In genomic region chr19:39472746-39473442, GRCh38 we compare ENCODE assay signal across 20 cellular contexts. TPM values are rescaled to one million over a fixed set of nuclear protein-coding genes. Genes with fewer than 3 reads are reported as not detected.
A peak's percentile ranks its signal among the peaks of the same experiment; 100 is the strongest.
DNase-seq lines count a peak whose midpoint lies in the region; ATAC-seq and TF ChIP-seq lines count a peak whose summit lies in the region.
"Had no signal": no experiment of that assay in that cellular context is flagged by ENCODE, and none has a peak within 500 bp of the region (broad histone marks: within the 10 kb centered on the region; RNA-seq: fewer than 3 reads in every experiment).

No MANE protein-coding gene starts in this region.

- WGBS in upper lobe of left lung, 2 donors, result 88 to 90% methylated on average over 18 to 23 of the region's 32 CpGs

- H3K4me3 Mint-ChIP-seq in stimulated activated naive CD8-positive, alpha-beta T cell treated with anti-CD3 and anti-CD28 coated beads, Interleukin-15, Interleukin-2, amounts not matched to agents 100 ng/mL and 50 ng/mL, for 24 hours, result no peak overlapping the region
- H3K4me3 Mint-ChIP-seq in stimulated activated naive CD8-positive, alpha-beta T cell treated with anti-CD3 and anti-CD28 coated beads, Interleukin-15, amount 100 ng/mL, for 72 hours, result no peak overlapping the region
- H3K4me3 Mint-ChIP-seq: CD8-positive, alpha-beta memory T cell had no signal

- DNase-seq in stimulated activated naive CD8-positive, alpha-beta T cell treated with anti-CD3 and anti-CD28 coated beads, Interleukin-15, amount 100 ng/mL, for 72 hours, result no peak
- DNase-seq in mucosa of descending colon, result no peak
- DNase-seq in upper lobe of left lung, result no peak
- DNase-seq in DMS79 treated with DMSO at 0.1 percent for 48 hours (lab: John Stamatoyannopoulos, UW), result no peak
- DNase-seq: ACHN; C1 segment of cervical spinal cord; CD8-positive, alpha-beta memory T cell; DMS53; GOT3; KBM-7; NCI-H1105 treated with DMSO at 0.1 percent for 48 hours; NCI-H187; NCI-H2107; NCI-H510A; NCI-H748 treated with DMSO at 0.1 percent for 48 hours; NK-92 treated with Interleukin-12 subunit alpha and Interleukin-12 subunit beta, amount 100 ng/mL, for 24 hours; SHP77 had no signal

- H3K9me3 ChIP-seq in mucosa of descending colon (no peaks in the 10 kb centered on the region), upper lobe of left lung (no peaks in the 10 kb centered on the region)

- no peak for ATAC-seq in stimulated activated naive CD8-positive, alpha-beta T cell treated with anti-CD3 and anti-CD28 coated beads, Interleukin-15, amount 100 ng/mL, for 72 hours
- ATAC-seq in mucosa of descending colon (peak; percentile 5), upper lobe of left lung (ENCODE audit: low FRiP score in 2 of 2) (peak; percentile 4 to 5), HG02759 (IDR thresholded peaks at IDR 0.05; ENCODE audit: unreplicated experiment) (no peak)

- peaks cover 14% of the 10 kb centered on the region for H3K36me3 ChIP-seq in mucosa of descending colon (ENCODE audit: low read depth)
- H3K36me3 ChIP-seq in upper lobe of left lung, result peaks cover 60 to 89% (median 82%) of the 10 kb centered on the region in 4 donors

- intact Hi-C loops in mucosa of descending colon (cut with DNase I, micrococcal nuclease), result no loop called here

- H3K27ac ChIP-seq in upper lobe of left lung, result no peak overlapping the region
- H3K27ac ChIP-seq: SK-N-MC had no signal

- TF ChIP-seq CTCF in mucosa of descending colon (IDR thresholded peaks at IDR 0.05) (no peak), upper lobe of left lung (IDR thresholded peaks at IDR 0.05) (no peak)

- no peaks in the 10 kb centered on the region for H3K27me3 Mint-ChIP-seq in stimulated activated naive CD8-positive, alpha-beta T cell treated with anti-CD3 and anti-CD28 coated beads, Interleukin-15, Interleukin-2, amounts not matched to agents 100 ng/mL and 50 ng/mL, for 24 hours
- H3K27me3 Mint-ChIP-seq in stimulated activated naive CD8-positive, alpha-beta T cell treated with anti-CD3 and anti-CD28 coated beads, Interleukin-15, amount 100 ng/mL, for 72 hours, result no peaks in the 10 kb centered on the region
- H3K27me3 Mint-ChIP-seq: CD8-positive, alpha-beta memory T cell had no signal

- no peaks in the 10 kb centered on the region for H3K4me1 ChIP-seq in mucosa of descending colon (ENCODE audit: low read depth)
- no peaks in the 10 kb centered on the region for H3K4me1 ChIP-seq in upper lobe of left lung

- no peaks in the 10 kb centered on the region for H3K27me3 ChIP-seq in upper lobe of left lung

- peaks cover 33% of the 10 kb centered on the region for H3K4me1 Mint-ChIP-seq in stimulated activated naive CD8-positive, alpha-beta T cell treated with anti-CD3 and anti-CD28 coated beads, Interleukin-15, Interleukin-2, amounts not matched to agents 100 ng/mL and 50 ng/mL, for 24 hours (ENCODE audit: low read depth)
- peaks cover 50% of the 10 kb centered on the region for H3K4me1 Mint-ChIP-seq in stimulated activated naive CD8-positive, alpha-beta T cell treated with anti-CD3 and anti-CD28 coated beads, Interleukin-15, amount 100 ng/mL, for 72 hours

- TF ChIP-seq EP300 in upper lobe of left lung (IDR thresholded peaks at IDR 0.05), result no peak

- H3K4me3 ChIP-seq in mucosa of descending colon (no peak overlapping the region), upper lobe of left lung (no peak overlapping the region)
- H3K4me3 ChIP-seq: SK-N-MC had no signal

- H3K27ac Mint-ChIP-seq in stimulated activated naive CD8-positive, alpha-beta T cell treated with anti-CD3 and anti-CD28 coated beads, Interleukin-15, Interleukin-2, amounts not matched to agents 100 ng/mL and 50 ng/mL, for 24 hours, result peak overlapping the region; percentile 94
- no peak overlapping the region for H3K27ac Mint-ChIP-seq in stimulated activated naive CD8-positive, alpha-beta T cell treated with anti-CD3 and anti-CD28 coated beads, Interleukin-15, amount 100 ng/mL, for 72 hours

- H3K9me3 Mint-ChIP-seq in stimulated activated naive CD8-positive, alpha-beta T cell treated with anti-CD3 and anti-CD28 coated beads, Interleukin-15, Interleukin-2, amounts not matched to agents 100 ng/mL and 50 ng/mL, for 24 hours, result no peaks in the 10 kb centered on the region
- no peaks in the 10 kb centered on the region for H3K9me3 Mint-ChIP-seq in stimulated activated naive CD8-positive, alpha-beta T cell treated with anti-CD3 and anti-CD28 coated beads, Interleukin-15, amount 100 ng/mL, for 72 hours
- H3K9me3 Mint-ChIP-seq: CD8-positive, alpha-beta memory T cell had no signal

- H3K36me3 Mint-ChIP-seq in stimulated activated naive CD8-positive, alpha-beta T cell treated with anti-CD3 and anti-CD28 coated beads, Interleukin-15, Interleukin-2, amounts not matched to agents 100 ng/mL and 50 ng/mL, for 24 hours (ENCODE audit: low read depth), result peaks cover 72% of the 10 kb centered on the region

- no peak for TF ChIP-seq POLR2A in upper lobe of left lung (IDR thresholded peaks at IDR 0.05)

RNA-seq across cellular contexts. Expression of gene TIMM50, which starts 7.7 kb away (rescaled TPM):
- total RNA-seq in mucosa of descending colon (10 to 100 TPM; 52.6 to 57.9 (median 57.7) TPM), upper lobe of left lung (10 to 100 TPM; 47.8 to 80.9 (median 54.4) TPM)

RNA-seq across cellular contexts. Expression of gene DLL3, which starts 25.9 kb away (rescaled TPM):
- total RNA-seq in mucosa of descending colon (not detected), upper lobe of left lung (not detected)

RNA-seq across cellular contexts. Expression of gene SUPT5H, which starts 27.5 kb away (rescaled TPM):
- total RNA-seq in mucosa of descending colon (100 to 1,000 TPM; 101 to 122 (median 102) TPM), upper lobe of left lung (100 to 1,000 TPM in 4 of 6 donors, 10 to 100 TPM in 2; 94.9 to 183 (median 111) TPM)

RNA-seq across cellular contexts. Expression of gene RPS16, which starts 37.1 kb away (rescaled TPM):
- total RNA-seq in mucosa of descending colon, result 1,000 to 10,000 TPM; 1,270 to 1,804 (median 1,507) TPM
- total RNA-seq in upper lobe of left lung, result 1,000 to 10,000 TPM in 4 of 6 donors, 100 to 1,000 TPM in 2; 634 to 2,303 (median 1,625) TPM

RNA-seq across cellular contexts. Expression of gene SELENOV, which starts 42.0 kb away (rescaled TPM):
- total RNA-seq in mucosa of descending colon (not detected), upper lobe of left lung (not detected)
- total RNA-seq: CD8-positive, alpha-beta memory T cell had no signal

Comparison
In these comparisons a context has a peak if more than half of its experiments do, and no peak if none do; other contexts are left out.
1. ATAC-seq: peak in mucosa of descending colon (single experiment) and upper lobe of left lung (2 of 2); none in stimulated activated naive CD8-positive, alpha-beta T cell treated with anti-CD3 and anti-CD28 coated beads, Interleukin-15, amount 100 ng/mL, for 72 hours (single experiment) and HG02759 (single experiment).